16 cellular contexts compared by ENCODE assay signal in genomic region chr10:75619636-75620035, GRCh38.
"Had no signal": no experiment of that assay in that cellular context is flagged by ENCODE, and none has a peak within 500 bp of the region (broad histone marks: within the 10 kb centered on the region; RNA-seq: fewer than 3 reads in every experiment).

No MANE protein-coding gene starts in this region.

- H3K4me1 ChIP-seq: gastrocnemius medialis, uterus had no signal

- ATAC-seq: effector memory CD8-positive, alpha-beta T cell; gastrocnemius medialis; left ventricle myocardium superior had no signal

- H3K9me3 ChIP-seq: esophagus muscularis mucosa, gastrocnemius medialis, stomach, thoracic aorta, uterus had no signal

- H3K27me3 ChIP-seq: esophagus muscularis mucosa, gastrocnemius medialis, stomach, uterus had no signal

- DNase-seq: effector memory CD8-positive, alpha-beta T cell; gastrocnemius medialis; glutamatergic neuron; immature natural killer cell; left ventricle myocardium superior; mesendoderm; naive B cell; small intestine; stimulated activated CD4-positive, alpha-beta T cell treated with anti-CD3 and anti-CD28 coated beads, Interleukin-12 subunit alpha, Interleukin-12 subunit beta, amount 100 ng/mL, for 4 hours; stimulated activated naive CD4-positive, alpha-beta T cell; stomach; substantia nigra; uterus had no signal

- H3K27ac ChIP-seq: epithelial cell of prostate, esophagus muscularis mucosa, gastrocnemius medialis, stomach, thoracic aorta, uterus had no signal

- H3K4me3 ChIP-seq: esophagus muscularis mucosa, gastrocnemius medialis, stomach, thoracic aorta, uterus had no signal

- H3K36me3 ChIP-seq: esophagus muscularis mucosa, gastrocnemius medialis, stomach, thoracic aorta, uterus had no signal
